In the genomic region with DNA sequence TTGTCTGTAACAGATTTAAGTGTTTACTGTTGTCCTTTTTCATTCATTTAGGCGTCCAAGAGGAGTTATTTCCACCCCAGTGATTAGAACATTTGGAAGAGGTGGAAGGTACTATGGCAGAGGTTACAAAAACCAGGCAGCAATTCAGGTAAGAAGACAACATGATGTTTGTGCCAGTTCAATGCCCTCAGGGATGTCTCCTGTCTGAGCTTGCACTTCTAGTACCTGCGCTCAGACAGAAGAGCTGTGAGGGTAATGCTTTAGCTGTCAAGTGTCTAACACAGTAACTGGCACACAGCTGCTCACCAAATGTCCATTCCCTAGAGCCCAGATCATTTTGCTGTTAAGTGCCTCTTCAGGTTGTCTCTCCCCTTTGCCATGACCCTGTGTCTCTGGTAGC, we compare ENCODE assay signal across 18 cellular contexts.
"Had no signal": no experiment of that assay in that cellular context is flagged by ENCODE, and none has a peak within 500 bp of the region (broad histone marks: within the 10 kb centered on the region; RNA-seq: fewer than 3 reads in every experiment).

No MANE protein-coding gene starts in this region.

- H3K27me3 ChIP-seq: colonic mucosa, hepatocyte, spleen, testis, tibial nerve, upper lobe of right lung had no signal

- H3K79me2 ChIP-seq: hepatocyte had no signal

- H3K27me3 Mint-ChIP-seq: naive thymus-derived CD4-positive, alpha-beta T cell; stimulated activated naive B cell treated with anti-CD40 and anti-IgM and Interleukin-4, amounts not matched to agents 10 μg/mL and 1 μg/mL and 100 μg/mL, for 72 hours; stimulated activated naive CD8-positive, alpha-beta T cell treated with anti-CD3 and anti-CD28 coated beads, Interleukin-15, amount 100 ng/mL, for 72 hours had no signal

- H3K27ac ChIP-seq: colonic mucosa, hepatocyte, spleen, testis, tibial nerve, upper lobe of right lung had no signal

- H3K9me3 Mint-ChIP-seq: naive thymus-derived CD4-positive, alpha-beta T cell; nephron progenitor cell; stimulated activated naive B cell treated with anti-CD40 and anti-IgM and Interleukin-4, amounts not matched to agents 10 μg/mL and 1 μg/mL and 100 μg/mL, for 72 hours; stimulated activated naive CD8-positive, alpha-beta T cell treated with anti-CD3 and anti-CD28 coated beads, Interleukin-15, amount 100 ng/mL, for 72 hours had no signal

- H3K4me3 Mint-ChIP-seq: naive thymus-derived CD4-positive, alpha-beta T cell; nephron progenitor cell; stimulated activated naive B cell treated with anti-CD40 and anti-IgM and Interleukin-4, amounts not matched to agents 10 μg/mL and 1 μg/mL and 100 μg/mL, for 72 hours; stimulated activated naive CD8-positive, alpha-beta T cell treated with anti-CD3 and anti-CD28 coated beads, Interleukin-15, amount 100 ng/mL, for 72 hours had no signal

- ATAC-seq: naive thymus-derived CD4-positive, alpha-beta T cell; sciatic nerve; stimulated activated naive B cell treated with anti-CD40 and anti-IgM and Interleukin-4, amounts not matched to agents 10 μg/mL and 1 μg/mL and 100 μg/mL, for 72 hours; stimulated activated naive CD8-positive, alpha-beta T cell treated with anti-CD3 and anti-CD28 coated beads, Interleukin-15, amount 100 ng/mL, for 72 hours; upper lobe of right lung had no signal

- H3K9me3 ChIP-seq: colonic mucosa, spleen, testis, tibial nerve, upper lobe of right lung had no signal

- H3K4me3 ChIP-seq: colonic mucosa, hepatocyte, spleen, testis, tibial nerve, upper lobe of right lung had no signal

- H2AFZ ChIP-seq: hepatocyte had no signal

- H3K4me2 ChIP-seq: hepatocyte had no signal

- H3K27ac Mint-ChIP-seq: stimulated activated naive B cell treated with anti-CD40 and anti-IgM and Interleukin-4, amounts not matched to agents 10 μg/mL and 1 μg/mL and 100 μg/mL, for 72 hours; stimulated activated naive CD8-positive, alpha-beta T cell treated with anti-CD3 and anti-CD28 coated beads, Interleukin-15, amount 100 ng/mL, for 72 hours had no signal

- DNase-seq: colonic mucosa; dermis blood vessel endothelial cell; erythroblast; foreskin melanocyte; kidney glomerular epithelial cell; naive thymus-derived CD4-positive, alpha-beta T cell; nephron progenitor cell; spleen; stimulated activated CD4-positive, alpha-beta T cell treated with anti-CD3 and anti-CD28 coated beads, Interleukin-15, amount 100 ng/mL, for 24 hours; stimulated activated CD4-positive, alpha-beta T cell treated with anti-CD3 and anti-CD28 coated beads, Interleukin-1b, Interleukin-23, amount 100 ng/mL, for 48 hours; stimulated activated CD4-positive, alpha-beta T cell treated with anti-CD3 and anti-CD28 coated beads, Interleukin-4, amount 100 ng/mL, for 24 hours; stimulated activated naive B cell treated with anti-CD40 and anti-IgM and Interleukin-4, amounts not matched to agents 10 μg/mL and 1 μg/mL and 100 μg/mL, for 72 hours; stimulated activated naive CD8-positive, alpha-beta T cell treated with anti-CD3 and anti-CD28 coated beads, Interleukin-15, amount 100 ng/mL, for 72 hours; testis; upper lobe of right lung had no signal
